In the genomic region with DNA sequence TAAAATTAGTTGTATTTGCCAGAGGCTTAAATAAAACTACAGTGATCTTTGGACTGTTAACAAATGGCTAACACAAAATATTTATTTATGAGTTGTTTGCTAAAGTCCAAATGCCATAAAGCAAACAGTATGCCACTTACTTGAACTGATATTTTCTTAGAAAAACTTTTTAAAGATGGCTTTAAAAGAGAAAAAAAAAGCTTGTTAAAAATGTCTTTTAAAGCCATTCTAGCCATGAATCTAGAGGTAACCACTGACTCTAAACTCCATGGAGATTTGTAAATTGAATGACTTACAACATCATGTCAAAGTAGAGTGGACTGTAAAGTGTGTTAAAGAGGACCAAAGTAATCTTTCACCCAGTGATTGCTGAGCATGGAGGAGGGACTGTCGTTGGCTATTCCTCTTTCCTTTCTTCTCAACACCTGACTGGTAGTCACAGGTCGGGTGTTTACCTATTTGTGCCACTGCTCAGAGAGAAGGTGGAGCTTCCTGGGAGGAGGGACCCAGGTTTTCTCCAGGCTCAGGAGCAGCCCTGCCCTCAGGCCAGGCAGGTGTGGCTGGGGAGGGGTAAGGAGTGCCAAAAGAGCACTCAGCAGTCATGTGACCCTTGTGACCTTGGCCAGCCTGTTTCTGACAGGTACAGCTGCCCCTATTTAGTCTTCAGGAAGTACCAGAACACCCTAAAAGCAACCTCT, we compare ENCODE assay signal across 2 cellular contexts.
A peak's percentile ranks its signal among the peaks of the same experiment; 100 is the strongest.
TF ChIP-seq lines count a peak whose summit lies in the region.

No MANE protein-coding gene starts in this region.

TF ChIP-seq in WTC11, 78 proteins besides CTCF, POLR2A, EP300 and RAD21 (continued from another document):
- no peak for TF ChIP-seq ERG (CRISPR knock-in tag; IDR thresholded peaks at IDR 0.05)
- TF ChIP-seq, protein P1, sequence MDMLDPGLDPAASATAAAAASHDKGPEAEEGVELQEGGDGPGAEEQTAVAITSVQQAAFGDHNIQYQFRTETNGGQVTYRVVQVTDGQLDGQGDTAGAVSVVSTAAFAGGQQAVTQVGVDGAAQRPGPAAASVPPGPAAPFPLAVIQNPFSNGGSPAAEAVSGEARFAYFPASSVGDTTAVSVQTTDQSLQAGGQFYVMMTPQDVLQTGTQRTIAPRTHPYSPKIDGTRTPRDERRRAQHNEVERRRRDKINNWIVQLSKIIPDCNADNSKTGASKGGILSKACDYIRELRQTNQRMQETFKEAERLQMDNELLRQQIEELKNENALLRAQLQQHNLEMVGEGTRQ (CRISPR knock-in tag; IDR thresholded peaks at IDR 0.05), result peak; percentile 90

TF ChIP-seq in liver, 16 proteins besides CTCF, POLR2A, EP300 and RAD21 (continued from another document):
- peak; percentile 66 for TF ChIP-seq REST (IDR thresholded peaks at IDR 0.05)
- peak; percentile 58 to 64 for TF ChIP-seq JUND (IDR thresholded peaks at IDR 0.05)
- peak; percentile 58 for TF ChIP-seq MAX (IDR thresholded peaks at IDR 0.05)
- peak; percentile 90 to 91 for TF ChIP-seq HNF4A (conservative IDR thresholded peaks at IDR 0.05)
- peak; percentile 82 for TF ChIP-seq FOXA1 (IDR thresholded peaks at IDR 0.05)
- TF ChIP-seq ATF3 (IDR thresholded peaks at IDR 0.05), result no peak
- TF ChIP-seq YY1 (IDR thresholded peaks at IDR 0.05), result peak; percentile 81
- TF ChIP-seq RXRA (IDR thresholded peaks at IDR 0.05), result peak; percentile 79 to 88
- TF ChIP-seq HNF4G (IDR thresholded peaks at IDR 0.05), result peak; percentile 48
